Comparison of ENCODE assay signal across 23 cellular contexts in genomic region chr17:8904686-8905085, GRCh38. TPM values are rescaled to one million over a fixed set of nuclear protein-coding genes. Genes with fewer than 3 reads are reported as not detected.
DNase-seq lines count a peak whose midpoint lies in the region; ATAC-seq, FAIRE-seq and TF ChIP-seq lines count a peak whose summit lies in the region.
"Had no signal": no experiment of that assay in that cellular context is flagged by ENCODE, and none has a peak within 500 bp of the region (broad histone marks: within the 10 kb centered on the region; RNA-seq: fewer than 3 reads in every experiment).

No MANE protein-coding gene starts in this region.

- H4K91ac ChIP-seq in neuronal stem cell (ENCODE audit: low read depth, low read length, poor library complexity), result no peak overlapping the region

- H2BK5ac ChIP-seq in neuronal stem cell (ENCODE audit: low read length), result no peak overlapping the region

- no peaks in the 10 kb centered on the region for H3K27me3 ChIP-seq in CD4-positive, alpha-beta memory T cell (ENCODE audit: insufficient read depth, low read length)
- no peaks in the 10 kb centered on the region for H3K27me3 ChIP-seq in neuronal stem cell (ENCODE audit: control insufficient read depth in 3 of 3, insufficient read depth in 3 of 3, low read depth in 1 of 3, low read length in 3 of 3)
- H3K27me3 ChIP-seq: BE2C, ovary, transverse colon had no signal

- CTCF ChIA-PET in activated CD8-positive, alpha-beta T cell treated with anti-CD3 and anti-CD28 coated beads for 36 hours (lab: Charles Lee), result no interaction called here
- CTCF ChIA-PET in activated CD8-positive, alpha-beta T cell treated with anti-CD3 and anti-CD28 coated beads, Interleukin-2, amount 10 ng/mL, durations not matched to agents 7 days and 5 days (lab: Charles Lee), result no interaction called here
- CTCF ChIA-PET in CD4-positive, alpha-beta memory T cell (lab: Charles Lee; ENCODE audit: partially characterized antibody), result interaction anchor here (1.2 kb wide), 1 partner anchor 70 kb away, joined by 3 read pairs; no protein-coding TSS in a partner anchor

- no peak overlapping the region for H3K14ac ChIP-seq in neuronal stem cell (ENCODE audit: low read length)

- peaks cover 23% of the 10 kb centered on the region for H3K4me1 ChIP-seq in CD4-positive, alpha-beta memory T cell (ENCODE audit: insufficient read depth, low read length)
- H3K4me1 ChIP-seq in neuronal stem cell (ENCODE audit: control insufficient read depth in 2 of 2, insufficient read depth in 1 of 2, low read depth in 1 of 2, low read length in 2 of 2) (no peaks in the 10 kb centered on the region), kidney (ENCODE audit: control insufficient read depth in 1 of 2, insufficient read depth in 1 of 2, low read depth in 1 of 2, low read length in 2 of 2) (no peaks in the 10 kb centered on the region)
- H3K4me1 ChIP-seq: BE2C, transverse colon had no signal

- no peak overlapping the region for H2BK120ac ChIP-seq in neuronal stem cell (ENCODE audit: low read depth, low read length)

- POLR2A ChIA-PET in activated CD8-positive, alpha-beta T cell treated with anti-CD3 and anti-CD28 coated beads for 36 hours (lab: Charles Lee), result interaction anchor here (1.4 kb wide), 1 partner anchor 8 kb away, joined by 3 read pairs; no protein-coding TSS in a partner anchor
- POLR2A ChIA-PET in activated CD8-positive, alpha-beta T cell treated with anti-CD3 and anti-CD28 coated beads, Interleukin-2, amount 10 ng/mL, durations not matched to agents 7 days and 5 days (lab: Charles Lee), result no interaction called here
- POLR2A ChIA-PET in CD4-positive, alpha-beta memory T cell (lab: Charles Lee; ENCODE audit: partially characterized antibody), result no interaction called here

- H3K4me3 Mint-ChIP-seq in activated CD8-positive, alpha-beta T cell treated with anti-CD3 and anti-CD28 coated beads for 36 hours, result no peak overlapping the region
- no peak overlapping the region for H3K4me3 Mint-ChIP-seq in activated CD8-positive, alpha-beta T cell treated with anti-CD3 and anti-CD28 coated beads, Interleukin-2, amount 10 ng/mL, durations not matched to agents 7 days and 5 days
- no peak overlapping the region for H3K4me3 Mint-ChIP-seq in CD4-positive, alpha-beta memory T cell
- no peak overlapping the region for H3K4me3 Mint-ChIP-seq in dendritic cell treated with granulocyte-macrophage colony-stimulating factor and Interleukin-4, amounts not matched to agents 40 ng/mL and 50 ng/mL, for 4 days
- H3K4me3 Mint-ChIP-seq: activated naive CD8-positive, alpha-beta T cell treated with anti-CD3 and anti-CD28 coated beads, Interleukin-2, amount 50 U/mL, for 24 hours had no signal

- H2BK15ac ChIP-seq in neuronal stem cell (ENCODE audit: low read length), result no peak overlapping the region

- peaks cover 31% of the 10 kb centered on the region for H3K4me1 Mint-ChIP-seq in activated CD8-positive, alpha-beta T cell treated with anti-CD3 and anti-CD28 coated beads for 36 hours (ENCODE audit: low read depth)
- H3K4me1 Mint-ChIP-seq in activated CD8-positive, alpha-beta T cell treated with anti-CD3 and anti-CD28 coated beads, Interleukin-2, amount 10 ng/mL, durations not matched to agents 7 days and 5 days (ENCODE audit: low read depth), result peaks cover 33% of the 10 kb centered on the region
- peaks cover 23 to 41% (median 31%) of the 10 kb centered on the region in 4 donors for H3K4me1 Mint-ChIP-seq in CD4-positive, alpha-beta memory T cell
- H3K4me1 Mint-ChIP-seq in dendritic cell treated with granulocyte-macrophage colony-stimulating factor and Interleukin-4, amounts not matched to agents 40 ng/mL and 50 ng/mL, for 4 days (ENCODE audit: low read depth), result peaks cover 53% of the 10 kb centered on the region

- no peaks in the 10 kb centered on the region for H3K9me3 Mint-ChIP-seq in activated CD8-positive, alpha-beta T cell treated with anti-CD3 and anti-CD28 coated beads for 36 hours
- H3K9me3 Mint-ChIP-seq in activated CD8-positive, alpha-beta T cell treated with anti-CD3 and anti-CD28 coated beads, Interleukin-2, amount 10 ng/mL, durations not matched to agents 7 days and 5 days (ENCODE audit: insufficient read depth), result no peaks in the 10 kb centered on the region
- H3K9me3 Mint-ChIP-seq in CD4-positive, alpha-beta memory T cell, result no peaks in the 10 kb centered on the region
- H3K9me3 Mint-ChIP-seq in dendritic cell treated with granulocyte-macrophage colony-stimulating factor and Interleukin-4, amounts not matched to agents 40 ng/mL and 50 ng/mL, for 4 days, result no peaks in the 10 kb centered on the region
- H3K9me3 Mint-ChIP-seq: activated naive CD8-positive, alpha-beta T cell treated with anti-CD3 and anti-CD28 coated beads, Interleukin-2, amount 50 U/mL, for 24 hours had no signal

- no peaks in the 10 kb centered on the region for H3K79me1 ChIP-seq in neuronal stem cell (ENCODE audit: low read depth, low read length)

- no peak overlapping the region for H2BK12ac ChIP-seq in neuronal stem cell (ENCODE audit: low read length)

- no peak for DNase-seq in activated CD8-positive, alpha-beta T cell treated with anti-CD3 and anti-CD28 coated beads for 36 hours
- DNase-seq in activated CD8-positive, alpha-beta T cell treated with anti-CD3 and anti-CD28 coated beads, Interleukin-2, amount 10 ng/mL, durations not matched to agents 7 days and 5 days, result no peak
- DNase-seq in CD4-positive, alpha-beta memory T cell, result no peak
- DNase-seq in neuronal stem cell (ENCODE audit: low spot score) (no peak), omental fat pad (ENCODE audit: low spot score) (no peak), kidney (no peak)
- DNase-seq: activated naive CD8-positive, alpha-beta T cell treated with anti-CD3 and anti-CD28 coated beads, Interleukin-2, amount 50 U/mL, for 24 hours; BE2C; H7; NCI-H1092; NCI-H2029; NCI-H2227 treated with DMSO at 0.1 percent for 48 hours; ovary; PC-3; SHP77 treated with DMSO at 0.1 percent for 48 hours; stimulated activated CD4-positive, alpha-beta T cell treated with anti-CD3 and anti-CD28 coated beads, Interleukin-4, amount 100 ng/mL, for 24 hours; SW 1271; transverse colon had no signal

- H2AFZ ChIP-seq in neuronal stem cell (ENCODE audit: low read length), result no peak overlapping the region

- no peak overlapping the region for H3K4ac ChIP-seq in neuronal stem cell (ENCODE audit: low read length)

- H3K27ac Mint-ChIP-seq in activated CD8-positive, alpha-beta T cell treated with anti-CD3 and anti-CD28 coated beads for 36 hours, result peak overlapping the region; percentile 68
- H3K27ac Mint-ChIP-seq in activated CD8-positive, alpha-beta T cell treated with anti-CD3 and anti-CD28 coated beads, Interleukin-2, amount 10 ng/mL, durations not matched to agents 7 days and 5 days, result no peak overlapping the region
- peak overlapping the region; percentile 57 to 89 (median 77) for H3K27ac Mint-ChIP-seq in CD4-positive, alpha-beta memory T cell
- peak overlapping the region; percentile 33 for H3K27ac Mint-ChIP-seq in dendritic cell treated with granulocyte-macrophage colony-stimulating factor and Interleukin-4, amounts not matched to agents 40 ng/mL and 50 ng/mL, for 4 days

- H3K4me3 ChIP-seq in CD4-positive, alpha-beta memory T cell (ENCODE audit: low read length in 2 of 2), result no peak overlapping the region
- H3K4me3 ChIP-seq in neuronal stem cell (ENCODE audit: low read length in 2 of 2) (no peak overlapping the region), kidney (ENCODE audit: low read length in 2 of 2) (no peak overlapping the region)
- H3K4me3 ChIP-seq: ovary, transverse colon had no signal

- no peak overlapping the region for H3K9ac ChIP-seq in neuronal stem cell (ENCODE audit: low read depth, low read length, poor library complexity)
- H3K9ac ChIP-seq in kidney (ENCODE audit: low read length in 2 of 2), result no peak overlapping the region

- peak overlapping the region; percentile 61 for H3K18ac ChIP-seq in neuronal stem cell (ENCODE audit: low read length)

- H3K23ac ChIP-seq in neuronal stem cell (ENCODE audit: low read depth, low read length, poor library complexity), result no peak overlapping the region

- H2AK5ac ChIP-seq in neuronal stem cell (ENCODE audit: low read depth, low read length), result no peak overlapping the region

- WGBS in neuronal stem cell (ENCODE audit: extremely low coverage in 2 of 2, insufficient read length in 2 of 2, insufficient replicate concordance in 1 of 2), 2 donors, result no CpG with 5 or more reads among the region's 5 CpGs

- H4K8ac ChIP-seq in neuronal stem cell (ENCODE audit: low read depth, low read length), result no peak overlapping the region

- peaks cover 58% of the 10 kb centered on the region for H3K36me3 Mint-ChIP-seq in activated CD8-positive, alpha-beta T cell treated with anti-CD3 and anti-CD28 coated beads for 36 hours (ENCODE audit: low read depth)
- H3K36me3 Mint-ChIP-seq in activated CD8-positive, alpha-beta T cell treated with anti-CD3 and anti-CD28 coated beads, Interleukin-2, amount 10 ng/mL, durations not matched to agents 7 days and 5 days (ENCODE audit: low read depth), result peaks cover 79% of the 10 kb centered on the region
- peaks cover 51 to 72% of the 10 kb centered on the region in 2 donors for H3K36me3 Mint-ChIP-seq in CD4-positive, alpha-beta memory T cell
- peaks cover 99% of the 10 kb centered on the region for H3K36me3 Mint-ChIP-seq in dendritic cell treated with granulocyte-macrophage colony-stimulating factor and Interleukin-4, amounts not matched to agents 40 ng/mL and 50 ng/mL, for 4 days (ENCODE audit: low read depth)

- no peak for ATAC-seq in activated CD8-positive, alpha-beta T cell treated with anti-CD3 and anti-CD28 coated beads for 36 hours
- no peak for ATAC-seq in activated CD8-positive, alpha-beta T cell treated with anti-CD3 and anti-CD28 coated beads, Interleukin-2, amount 10 ng/mL, durations not matched to agents 7 days and 5 days
- no peak for ATAC-seq in HG03442 (IDR thresholded peaks at IDR 0.05; ENCODE audit: unreplicated experiment)
- ATAC-seq in omental fat pad (ENCODE audit: low FRiP score), result no peak
- ATAC-seq: activated naive CD8-positive, alpha-beta T cell treated with anti-CD3 and anti-CD28 coated beads, Interleukin-2, amount 50 U/mL, for 24 hours; PC-3 had no signal

- H3K9me3 ChIP-seq in CD4-positive, alpha-beta memory T cell (ENCODE audit: control insufficient read depth in 1 of 2, low read length in 2 of 2), result no peaks in the 10 kb centered on the region
- no peaks in the 10 kb centered on the region for H3K9me3 ChIP-seq in neuronal stem cell (replicated peaks in 1 of 2; ENCODE audit: control insufficient read depth in 2 of 2, insufficient read depth in 1 of 2, low read depth in 1 of 2, low read length in 2 of 2)
- no peaks in the 10 kb centered on the region for H3K9me3 ChIP-seq in kidney (ENCODE audit: control insufficient read depth in 1 of 2, low read length in 2 of 2)
- H3K9me3 ChIP-seq: BE2C, ovary, transverse colon had no signal

- H3K4me2 ChIP-seq in neuronal stem cell (ENCODE audit: insufficient read depth, low read length, poor library complexity, severe bottlenecking), result no peak overlapping the region

- TF ChIP-seq CTCF in activated CD8-positive, alpha-beta T cell treated with anti-CD3 and anti-CD28 coated beads for 36 hours (IDR thresholded peaks at IDR 0.05), result no peak
- TF ChIP-seq CTCF in omental fat pad (IDR thresholded peaks at IDR 0.05) (no peak), kidney (IDR thresholded peaks at IDR 0.05; ENCODE audit: borderline replicate concordance, extremely low read depth, insufficient read depth) (no peak)

- intact Hi-C loops in activated CD8-positive, alpha-beta T cell treated with anti-CD3 and anti-CD28 coated beads for 36 hours (cut with micrococcal nuclease), result no loop called here
- intact Hi-C loops in CD4-positive, alpha-beta memory T cell (cut with micrococcal nuclease), result no loop called here
- intact Hi-C loops in dendritic cell treated with granulocyte-macrophage colony-stimulating factor and Interleukin-4, amounts not matched to agents 40 ng/mL and 50 ng/mL, for 4 days (cut with micrococcal nuclease), result no loop called here
- intact Hi-C loops in kidney (cut with DNase I), result no loop called here

- no peak for FAIRE-seq in kidney (lab: Jason Lieb, UNC)
- FAIRE-seq: D721Med had no signal

- H3K27ac ChIP-seq in CD4-positive, alpha-beta memory T cell (ENCODE audit: low read depth, low read length), result no peak overlapping the region
- H3K27ac ChIP-seq in neuronal stem cell (replicated peaks; ENCODE audit: low read length) (no peak overlapping the region), kidney (ENCODE audit: low read depth in 2 of 2, low read length in 2 of 2) (no peak overlapping the region)
- H3K27ac ChIP-seq: ovary, transverse colon had no signal

- H3K36me3 ChIP-seq in CD4-positive, alpha-beta memory T cell (ENCODE audit: insufficient read depth, low read length), result peaks cover 45% of the 10 kb centered on the region
- no peaks in the 10 kb centered on the region for H3K36me3 ChIP-seq in neuronal stem cell (replicated peaks in 1 of 2; ENCODE audit: control insufficient read depth in 2 of 2, insufficient read depth in 2 of 2, low read length in 2 of 2)
- H3K36me3 ChIP-seq in kidney (ENCODE audit: control insufficient read depth in 1 of 2, insufficient read depth in 2 of 2, low read length in 2 of 2), result no peaks in the 10 kb centered on the region
- H3K36me3 ChIP-seq: BE2C, ovary, transverse colon had no signal

- H3K27me3 Mint-ChIP-seq in activated CD8-positive, alpha-beta T cell treated with anti-CD3 and anti-CD28 coated beads for 36 hours, result no peaks in the 10 kb centered on the region
- no peaks in the 10 kb centered on the region for H3K27me3 Mint-ChIP-seq in activated CD8-positive, alpha-beta T cell treated with anti-CD3 and anti-CD28 coated beads, Interleukin-2, amount 10 ng/mL, durations not matched to agents 7 days and 5 days (ENCODE audit: low read depth)
- no peaks in the 10 kb centered on the region for H3K27me3 Mint-ChIP-seq in CD4-positive, alpha-beta memory T cell
- H3K27me3 Mint-ChIP-seq in dendritic cell treated with granulocyte-macrophage colony-stimulating factor and Interleukin-4, amounts not matched to agents 40 ng/mL and 50 ng/mL, for 4 days, result no peaks in the 10 kb centered on the region
- H3K27me3 Mint-ChIP-seq: activated naive CD8-positive, alpha-beta T cell treated with anti-CD3 and anti-CD28 coated beads, Interleukin-2, amount 50 U/mL, for 24 hours had no signal

RNA-seq across cellular contexts. Expression of gene PIK3R6, which starts 37.2 kb away (rescaled TPM):
- total RNA-seq in activated CD8-positive, alpha-beta T cell treated with anti-CD3 and anti-CD28 coated beads for 36 hours, result 1 to 10 TPM; 3.8 to 3.9 TPM
- 10 to 100 TPM; 18.3 to 20.7 TPM for total RNA-seq in activated CD8-positive, alpha-beta T cell treated with anti-CD3 and anti-CD28 coated beads, Interleukin-2, amount 10 ng/mL, durations not matched to agents 7 days and 5 days
- total RNA-seq in CD4-positive, alpha-beta memory T cell, result under 1 TPM; 0.17 to 0.25 TPM
- under 1 TPM; 0.13 to 0.47 TPM for polyA plus RNA-seq in CD4-positive, alpha-beta memory T cell
- polyA plus RNA-seq in neuronal stem cell (2013, experiment 1 of 2), result not detected
- not detected for polyA plus RNA-seq in neuronal stem cell (2013, experiment 2 of 2)
- total RNA-seq in omental fat pad (1 to 10 TPM in 2 of 4 donors, under 1 TPM in 2; 0.56 to 3.5 (median 1.5) TPM), kidney (2.3 TPM)
- polyA plus RNA-seq in kidney (ENCODE audit: insufficient read depth, low read depth, low replicate concordance), result 0.17 TPM
- total RNA-seq: A673, fibroblast of lung, PC-3 had no signal
